Comparison of ENCODE assay signal across 9 cellular contexts in genomic region chr3:195208183-195208582, GRCh38.
DNase-seq lines count a peak whose midpoint lies in the region; ATAC-seq, FAIRE-seq and TF ChIP-seq lines count a peak whose summit lies in the region.
"Had no signal": no experiment of that assay in that cellular context is flagged by ENCODE, and none has a peak within 500 bp of the region (broad histone marks: within the 10 kb centered on the region; RNA-seq: fewer than 3 reads in every experiment).

No MANE protein-coding gene starts in this region.

- H3K36me3 Mint-ChIP-seq in activated naive CD8-positive, alpha-beta T cell treated with anti-CD3 and anti-CD28 coated beads, Interleukin-2, amount 50 U/mL, for 24 hours (ENCODE audit: low read depth) = peaks cover 4% of the 10 kb centered on the region

- H3K9me3 Mint-ChIP-seq in activated naive CD8-positive, alpha-beta T cell treated with anti-CD3 and anti-CD28 coated beads, Interleukin-2, amount 50 U/mL, for 24 hours = no peaks in the 10 kb centered on the region

- FAIRE-seq in urothelium cell line (lab: Jason Lieb, UNC) = no peak

- H3K4me1 Mint-ChIP-seq in activated naive CD8-positive, alpha-beta T cell treated with anti-CD3 and anti-CD28 coated beads, Interleukin-2, amount 50 U/mL, for 24 hours = peaks cover 22% of the 10 kb centered on the region

- H3K27me3 ChIP-seq in left ventricle myocardium inferior (ENCODE audit: low read depth) = no peaks in the 10 kb centered on the region
- H3K27me3 ChIP-seq in upper lobe of left lung = no peaks in the 10 kb centered on the region

- H3K27ac ChIP-seq in left ventricle myocardium inferior (replicated peaks) = peak overlapping the region; percentile 86
- peak overlapping the region; percentile 72 to 86 (median 78) for H3K27ac ChIP-seq in upper lobe of left lung

- H3K4me1 ChIP-seq in left ventricle myocardium inferior = peaks cover 55% of the 10 kb centered on the region
- H3K4me1 ChIP-seq in upper lobe of left lung = peaks cover 33 to 46% (median 43%) of the 10 kb centered on the region in 4 donors

- H3K9me3 ChIP-seq in left ventricle myocardium inferior (replicated peaks) = no peaks in the 10 kb centered on the region
- H3K9me3 ChIP-seq in upper lobe of left lung = no peaks in the 10 kb centered on the region

- 70 to 79% methylated on average over 9 of the region's 9 CpGs for WGBS in upper lobe of left lung, 2 donors

- TF ChIP-seq CTCF in left ventricle myocardium inferior (IDR thresholded peaks at IDR 0.05; ENCODE audit: borderline replicate concordance) = no peak
- TF ChIP-seq CTCF in upper lobe of left lung (IDR thresholded peaks at IDR 0.05) = no peak

- no peak overlapping the region for H3K27ac Mint-ChIP-seq in activated naive CD8-positive, alpha-beta T cell treated with anti-CD3 and anti-CD28 coated beads, Interleukin-2, amount 50 U/mL, for 24 hours

- intact Hi-C loops in left ventricle myocardium inferior (cut with micrococcal nuclease) (no loop called here), left cardiac atrium (cut with DNase I) (no loop called here)

- H3K4me3 Mint-ChIP-seq in activated naive CD8-positive, alpha-beta T cell treated with anti-CD3 and anti-CD28 coated beads, Interleukin-2, amount 50 U/mL, for 24 hours = no peak overlapping the region

- ATAC-seq in left cardiac atrium = no peak
- ATAC-seq in HG02884 (IDR thresholded peaks at IDR 0.05; ENCODE audit: unreplicated experiment) = peak; percentile 85
- ATAC-seq in activated naive CD8-positive, alpha-beta T cell treated with anti-CD3 and anti-CD28 coated beads, Interleukin-2, amount 50 U/mL, for 24 hours = peak; percentile 79
- ATAC-seq in upper lobe of left lung (ENCODE audit: low FRiP score in 2 of 2) = no peak

- no peak for TF ChIP-seq EP300 in upper lobe of left lung (IDR thresholded peaks at IDR 0.05)

- H3K36me3 ChIP-seq in left ventricle myocardium inferior (no peaks in the 10 kb centered on the region), upper lobe of left lung (no peaks in the 10 kb centered on the region)

- H3K27me3 Mint-ChIP-seq in activated naive CD8-positive, alpha-beta T cell treated with anti-CD3 and anti-CD28 coated beads, Interleukin-2, amount 50 U/mL, for 24 hours = no peaks in the 10 kb centered on the region

- H3K4me3 ChIP-seq in left ventricle myocardium inferior = no peak overlapping the region
- no peak overlapping the region for H3K4me3 ChIP-seq in upper lobe of left lung

- TF ChIP-seq POLR2A in upper lobe of left lung (IDR thresholded peaks at IDR 0.05) = no peak
- no peak for TF ChIP-seq POLR2A in erythroblast (IDR thresholded peaks at IDR 0.05; ENCODE audit: low read length)

- DNase-seq in left ventricle myocardium inferior (no peak), left cardiac atrium (no peak), upper lobe of left lung (no peak), NCI-H187 treated with DMSO at 0.1 percent for 48 hours (lab: John Stamatoyannopoulos, UW) (no peak), urothelium cell line (ENCODE audit: low spot score) (no peak), erythroblast (lab: John Stamatoyannopoulos, UW) (no peak)
- no peak for DNase-seq in activated naive CD8-positive, alpha-beta T cell treated with anti-CD3 and anti-CD28 coated beads, Interleukin-2, amount 50 U/mL, for 24 hours
- DNase-seq: NCI-H526 had no signal

Comparison
In these comparisons a context has a peak if more than half of its experiments do, and no peak if none do; other contexts are left out.
1. ATAC-seq: peak in HG02884 (single experiment) and activated naive CD8-positive, alpha-beta T cell treated with anti-CD3 and anti-CD28 coated beads, Interleukin-2, amount 50 U/mL, for 24 hours (single experiment); none in left cardiac atrium (0 of 2) and upper lobe of left lung (0 of 2).